1 cellular context compared by ENCODE assay signal in the genomic region with DNA sequence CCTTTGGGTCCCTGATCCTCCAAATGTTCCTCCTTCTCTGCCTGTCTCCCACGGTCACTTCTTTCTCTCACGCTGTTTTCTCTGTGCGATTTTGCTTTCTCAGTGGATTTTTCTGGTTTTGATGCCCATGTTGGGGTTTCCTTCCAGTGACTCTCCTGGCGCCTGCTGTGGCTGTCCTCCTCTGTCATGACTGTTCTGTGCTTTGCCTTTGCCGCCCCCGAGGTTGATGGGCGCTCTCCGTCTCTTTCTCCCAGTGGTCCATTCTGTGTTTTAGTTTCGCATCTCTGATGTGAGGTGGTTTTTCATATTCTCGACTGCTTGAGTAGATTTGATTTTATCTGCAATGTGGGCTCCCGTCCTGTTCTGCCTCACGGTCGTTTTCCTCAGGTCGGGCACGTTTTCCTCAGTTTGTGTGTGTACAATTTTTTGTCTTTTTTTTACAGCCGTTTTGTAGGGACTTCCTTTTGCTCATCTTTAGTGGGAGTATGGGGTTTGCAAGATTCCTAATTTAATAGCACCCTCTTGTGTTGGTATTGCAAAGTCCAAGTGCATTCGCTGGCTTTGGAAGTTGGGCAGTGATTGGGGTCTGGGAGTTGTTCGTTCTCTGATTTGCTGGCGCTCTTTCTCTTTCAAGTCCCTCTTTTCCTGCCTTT.
TF ChIP-seq lines count a peak whose summit lies in the region.

No MANE protein-coding gene starts in this region.

TF ChIP-seq in GM23338, 12 proteins besides CTCF, POLR2A, EP300 and RAD21 (continued from another document):
- TF ChIP-seq, protein P1, sequence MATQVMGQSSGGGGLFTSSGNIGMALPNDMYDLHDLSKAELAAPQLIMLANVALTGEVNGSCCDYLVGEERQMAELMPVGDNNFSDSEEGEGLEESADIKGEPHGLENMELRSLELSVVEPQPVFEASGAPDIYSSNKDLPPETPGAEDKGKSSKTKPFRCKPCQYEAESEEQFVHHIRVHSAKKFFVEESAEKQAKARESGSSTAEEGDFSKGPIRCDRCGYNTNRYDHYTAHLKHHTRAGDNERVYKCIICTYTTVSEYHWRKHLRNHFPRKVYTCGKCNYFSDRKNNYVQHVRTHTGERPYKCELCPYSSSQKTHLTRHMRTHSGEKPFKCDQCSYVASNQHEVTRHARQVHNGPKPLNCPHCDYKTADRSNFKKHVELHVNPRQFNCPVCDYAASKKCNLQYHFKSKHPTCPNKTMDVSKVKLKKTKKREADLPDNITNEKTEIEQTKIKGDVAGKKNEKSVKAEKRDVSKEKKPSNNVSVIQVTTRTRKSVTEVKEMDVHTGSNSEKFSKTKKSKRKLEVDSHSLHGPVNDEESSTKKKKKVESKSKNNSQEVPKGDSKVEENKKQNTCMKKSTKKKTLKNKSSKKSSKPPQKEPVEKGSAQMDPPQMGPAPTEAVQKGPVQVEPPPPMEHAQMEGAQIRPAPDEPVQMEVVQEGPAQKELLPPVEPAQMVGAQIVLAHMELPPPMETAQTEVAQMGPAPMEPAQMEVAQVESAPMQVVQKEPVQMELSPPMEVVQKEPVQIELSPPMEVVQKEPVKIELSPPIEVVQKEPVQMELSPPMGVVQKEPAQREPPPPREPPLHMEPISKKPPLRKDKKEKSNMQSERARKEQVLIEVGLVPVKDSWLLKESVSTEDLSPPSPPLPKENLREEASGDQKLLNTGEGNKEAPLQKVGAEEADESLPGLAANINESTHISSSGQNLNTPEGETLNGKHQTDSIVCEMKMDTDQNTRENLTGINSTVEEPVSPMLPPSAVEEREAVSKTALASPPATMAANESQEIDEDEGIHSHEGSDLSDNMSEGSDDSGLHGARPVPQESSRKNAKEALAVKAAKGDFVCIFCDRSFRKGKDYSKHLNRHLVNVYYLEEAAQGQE (IDR thresholded peaks at IDR 0.05; ENCODE audit: unreplicated experiment) = no peak
- TF ChIP-seq NANOG (IDR thresholded peaks at IDR 0.05; ENCODE audit: borderline replicate concordance) = no peak
- no peak for TF ChIP-seq EZH2 (IDR thresholded peaks at IDR 0.05; ENCODE audit: low read depth, unreplicated experiment)
- TF ChIP-seq EZH2phosphoT487 (IDR thresholded peaks at IDR 0.05; ENCODE audit: unreplicated experiment) = no peak
